ENCODE assay signal across 1 cellular context in genomic region chr15:38608682-38609081, GRCh38.
TF ChIP-seq lines count a peak whose summit lies in the region.

No MANE protein-coding gene starts in this region.

TF ChIP-seq in K562, 482 proteins besides CTCF, POLR2A, EP300 and RAD21 (continued from another document):
- TF ChIP-seq DACH1 (IDR thresholded peaks at IDR 0.05; ENCODE audit: partially characterized antibody) (no peak), ZBED1 (IDR thresholded peaks at IDR 0.05) (no peak), ZC3H4 (CRISPR knock-in tag; IDR thresholded peaks at IDR 0.05; ENCODE audit: borderline replicate concordance) (no peak), TAF9B (IDR thresholded peaks at IDR 0.05; ENCODE audit: partially characterized antibody) (no peak), ZHX1 (conservative IDR thresholded peaks at IDR 0.05; ENCODE audit: low read length) (no peak), GABPA (tag; conservative IDR thresholded peaks at IDR 0.05; ENCODE audit: low read depth) (no peak), TGIF2 (CRISPR knock-in tag; IDR thresholded peaks at IDR 0.05) (no peak), ATF3 (IDR thresholded peaks at IDR 0.05) (no peak), ATF3 (CRISPR knock-in tag; conservative IDR thresholded peaks at IDR 0.05) (no peak), ELK3 (CRISPR knock-in tag; IDR thresholded peaks at IDR 0.05) (no peak), MAFG (tag; conservative IDR thresholded peaks at IDR 0.05) (no peak), NR4A1 (CRISPR knock-in tag; IDR thresholded peaks at IDR 0.05) (no peak), NR4A1 (tag; IDR thresholded peaks at IDR 0.05) (no peak)
TF ChIP-seq in K562: peak in this region for 0.
